In the genomic region with DNA sequence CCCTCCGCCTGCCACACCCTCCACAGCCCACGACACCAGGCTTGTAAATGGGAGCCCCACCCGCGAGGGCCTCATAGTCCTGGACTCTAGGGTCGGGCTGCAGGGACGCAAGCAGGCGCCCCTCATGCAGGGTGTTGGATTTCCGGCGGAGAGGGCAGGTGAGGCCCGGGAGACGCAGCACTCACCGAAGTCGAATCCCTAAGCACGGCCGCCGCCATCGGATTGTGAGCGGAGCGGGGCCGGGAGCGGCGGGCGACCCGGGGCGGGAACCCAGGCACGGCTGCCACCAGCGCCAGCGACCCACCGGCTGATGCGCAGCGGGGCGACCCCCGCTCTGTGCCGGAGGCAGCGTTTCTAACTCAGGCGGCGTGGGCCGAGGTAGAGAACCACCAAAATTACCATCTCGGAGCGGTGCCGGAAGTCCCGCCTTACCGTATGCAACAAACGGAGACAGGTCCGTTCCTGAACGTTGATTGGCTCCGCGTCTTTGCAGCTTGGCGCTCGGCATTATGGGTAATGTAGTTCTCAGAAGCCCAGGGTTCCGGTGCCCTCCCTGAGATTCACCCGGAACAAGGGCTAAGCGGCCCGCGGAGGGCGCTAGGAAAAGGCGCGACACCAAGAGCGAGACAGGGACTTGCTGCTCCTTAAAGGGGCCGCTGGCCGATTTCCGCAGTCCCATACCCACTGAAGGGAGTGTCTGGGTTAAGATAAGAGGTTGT, we compare ENCODE assay signal across 8 cellular contexts. TPM values are rescaled to one million over a fixed set of nuclear protein-coding genes. Genes with fewer than 3 reads are reported as not detected.
DNase-seq lines count a peak whose midpoint lies in the region; ATAC-seq, FAIRE-seq and TF ChIP-seq lines count a peak whose summit lies in the region.

A gene (minus strand): TSS at position 425 of the 719 bp plus-strand sequence. CDS start 207 bp downstream, at position 218.

- TF ChIP-seq CTCF in heart right ventricle (IDR thresholded peaks at IDR 0.05), result peak in 5 of 9 donors; percentile 17 to 56 (median 49)
- peak in 2 of 6 experiments; percentile 20 to 34 for TF ChIP-seq CTCF in upper lobe of left lung (IDR thresholded peaks at IDR 0.05)

- TF ChIP-seq POLR2A in GM12892 (IDR thresholded peaks at IDR 0.05; ENCODE audit: low read depth, low read length), result no peak; the same call in 1 of the 2 replicates
- peak in 1 of 4 donors; percentile 53 for TF ChIP-seq POLR2A in upper lobe of left lung (IDR thresholded peaks at IDR 0.05)

- H3K27ac ChIP-seq in heart right ventricle, result peak within 1 kb of the TSS in 9 of 10 donors; percentile 61 to 83 (median 75)
- H3K27ac ChIP-seq in upper lobe of left lung, result peak within 1 kb of the TSS; percentile 50 to 75 (median 67)

- peaks cover 3 to 40% (median 33%) of the 10 kb centered on the region in 9 donors for H3K36me3 ChIP-seq in heart right ventricle
- H3K36me3 ChIP-seq in upper lobe of left lung, result peaks cover 15 to 33% (median 28%) of the 10 kb centered on the region in 4 donors

- intact Hi-C loops in heart right ventricle (cut with DNase I), result loop anchor here in 1 of 10 donors (2.0 kb wide), 2 partner anchors 20 to 54 kb away; a partner anchor contains a TSS

- peak; percentile 99 for FAIRE-seq in GM12892 (lab: Jason Lieb, UNC)

- H3K9me3 ChIP-seq in heart right ventricle (peaks cover 0 to 82% (median 27%) of the 10 kb centered on the region in 11 donors), upper lobe of left lung (peaks cover 24 to 58% (median 41%) of the 10 kb centered on the region in 4 donors)

- WGBS in heart right ventricle, 2 donors, result 0 to 1% methylated on average over 62 of the region's 62 CpGs
- 0% methylated on average over 1 to 23 of the region's 62 CpGs for WGBS in upper lobe of left lung, 2 donors

- peak; percentile 90 for ATAC-seq in HG02840 (IDR thresholded peaks at IDR 0.05; ENCODE audit: low FRiP score, unreplicated experiment)
- ATAC-seq in heart right ventricle, result peak; percentile 96 to 99 (median 98)
- ATAC-seq in upper lobe of left lung (ENCODE audit: low FRiP score in 2 of 2), result peak; percentile 96 to 99

- TF ChIP-seq EP300 in upper lobe of left lung (IDR thresholded peaks at IDR 0.05), result no peak

- H3K4me3 ChIP-seq in heart right ventricle (peak within 1 kb of the TSS; percentile 72 to 98 (median 88)), upper lobe of left lung (peak within 1 kb of the TSS; percentile 56 to 95 (median 78))

- DNase-seq in GM12892 (ENCODE audit: insufficient read length) (peak; percentile 93), NCI-H1436 (lab: John Stamatoyannopoulos, UW) (peak; percentile 99), T follicular helper cell (ENCODE audit: low read depth) (peak; percentile 94), amniotic epithelial cell (ENCODE audit: low read depth) (peak; percentile 98), heart right ventricle (peak; percentile 95 to 99), pons (ENCODE audit: low spot score) (peak; percentile 98), upper lobe of left lung (peak; percentile 92 to 98)

- H3K27me3 ChIP-seq in heart right ventricle, result no peaks in the 10 kb centered on the region
- no peaks in the 10 kb centered on the region for H3K27me3 ChIP-seq in upper lobe of left lung

- H3K4me1 ChIP-seq in heart right ventricle (peaks cover 12 to 38% (median 21%) of the 10 kb centered on the region in 9 donors), upper lobe of left lung (peaks cover 6 to 23% (median 13%) of the 10 kb centered on the region in 4 donors)

RNA-seq across cellular contexts. Expression of the gene that starts here (rescaled TPM):
- 2.6 TPM for polyA plus RNA-seq in GM12892 (2012; ENCODE audit: missing spikeins)
- total RNA-seq in heart right ventricle (1 to 10 TPM; 2.9 to 6.5 (median 4.6) TPM), upper lobe of left lung (1 to 10 TPM in 5 of 6 donors, under 1 TPM in 1; 0.55 to 6.1 (median 3.6) TPM)
- 1 to 10 TPM; 1.7 to 3.0 TPM for polyA plus RNA-seq in heart right ventricle

Comparison
In these comparisons a context has a peak if more than half of its experiments do, and no peak if none do; other contexts are left out.
1. Peak in every context shown above with its lines: DNase-seq, ATAC-seq, H3K4me3 ChIP-seq and H3K27ac ChIP-seq.